27 cellular contexts compared by ENCODE assay signal in the genomic region with DNA sequence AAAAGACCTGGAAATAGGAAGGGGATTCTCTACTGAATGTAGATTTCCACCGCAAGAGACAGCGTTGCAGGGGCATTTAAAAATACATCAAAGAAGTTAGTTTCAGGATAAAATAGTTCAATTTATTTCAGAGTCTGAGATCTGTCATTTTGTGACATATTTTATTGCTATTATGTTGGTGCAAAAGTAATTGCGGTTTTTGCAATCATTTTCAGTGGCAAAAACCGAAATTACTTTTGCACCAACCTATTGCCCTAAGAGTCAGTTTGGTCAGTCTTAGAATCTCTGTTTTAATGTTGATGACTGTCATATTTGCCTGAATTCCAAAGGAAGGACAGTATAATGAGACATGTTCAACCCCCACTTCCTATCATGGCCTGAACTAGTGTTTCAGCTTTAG.
"Had no signal": no experiment of that assay in that cellular context is flagged by ENCODE, and none has a peak within 500 bp of the region (broad histone marks: within the 10 kb centered on the region; RNA-seq: fewer than 3 reads in every experiment).

No MANE protein-coding gene starts in this region.

- H3K27ac Mint-ChIP-seq: memory B cell; naive thymus-derived CD4-positive, alpha-beta T cell had no signal

- H3K36me3 Mint-ChIP-seq: memory B cell; naive thymus-derived CD4-positive, alpha-beta T cell had no signal

- ATAC-seq: esophagus mucosa; gastrocnemius medialis; heart right ventricle; left cardiac atrium; left lung; left ventricle myocardium superior; naive thymus-derived CD4-positive, alpha-beta T cell had no signal

- DNase-seq: dermis blood vessel endothelial cell; dorsolateral prefrontal cortex; effector CD4-positive, alpha-beta T cell; effector memory CD4-positive, alpha-beta T cell; erythroblast; esophagus squamous epithelium; foreskin fibroblast; foreskin melanocyte; gastrocnemius medialis; glutamatergic neuron; head of caudate nucleus; heart right ventricle; hippocampal formation; left cardiac atrium; left lung; left ventricle myocardium superior; mammary epithelial cell; mesendoderm; midbrain; naive thymus-derived CD4-positive, alpha-beta T cell had no signal

- H3K27me3 Mint-ChIP-seq: memory B cell; naive thymus-derived CD4-positive, alpha-beta T cell had no signal

- H3K36me3 ChIP-seq: esophagus squamous epithelium, gastrocnemius medialis, heart right ventricle, left lung had no signal

- H3K27ac ChIP-seq: coronary artery, dorsolateral prefrontal cortex, epithelial cell of prostate, esophagus squamous epithelium, gastrocnemius medialis, heart right ventricle, left lung had no signal

- FAIRE-seq: islet of Langerhans, keratinocyte had no signal

- H3K4me3 Mint-ChIP-seq: memory B cell; naive thymus-derived CD4-positive, alpha-beta T cell had no signal

- H3K9me3 ChIP-seq: gastrocnemius medialis had no signal

- H3K27me3 ChIP-seq: esophagus squamous epithelium, gastrocnemius medialis, heart right ventricle, left lung had no signal

- H3K4me3 ChIP-seq: coronary artery, dorsolateral prefrontal cortex, esophagus squamous epithelium, gastrocnemius medialis, heart right ventricle, left lung, lung had no signal

- H3K4me1 Mint-ChIP-seq: memory B cell; naive thymus-derived CD4-positive, alpha-beta T cell had no signal

- H3K9me3 Mint-ChIP-seq: memory B cell had no signal

- H3K4me1 ChIP-seq: esophagus squamous epithelium, gastrocnemius medialis, heart right ventricle, left lung had no signal
